In the genomic region with DNA sequence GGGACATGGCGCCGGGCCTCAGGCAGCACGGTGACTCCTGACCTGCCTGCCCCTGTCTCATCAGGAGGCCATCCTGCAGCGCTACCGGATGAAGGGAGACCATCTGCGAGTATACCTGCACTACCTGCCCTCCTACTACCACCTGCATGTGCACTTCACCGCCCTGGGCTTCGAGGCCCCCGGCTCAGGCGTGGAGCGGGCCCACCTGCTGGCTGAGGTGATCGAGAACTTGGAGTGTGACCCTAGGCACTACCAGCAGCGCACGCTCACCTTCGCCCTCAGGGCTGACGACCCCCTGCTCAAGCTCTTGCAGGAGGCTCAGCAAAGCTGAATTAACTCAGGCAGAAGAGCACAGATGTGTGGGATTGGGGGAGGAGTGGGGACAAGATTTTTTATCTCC, we compare ENCODE assay signal across 14 cellular contexts. TPM values are rescaled to one million over a fixed set of nuclear protein-coding genes. Genes with fewer than 3 reads are reported as not detected.
A peak's percentile ranks its signal among the peaks of the same experiment; 100 is the strongest.
DNase-seq lines count a peak whose midpoint lies in the region; ATAC-seq, FAIRE-seq and TF ChIP-seq lines count a peak whose summit lies in the region.
"Had no signal": no experiment of that assay in that cellular context is flagged by ENCODE, and none has a peak within 500 bp of the region (broad histone marks: within the 10 kb centered on the region; RNA-seq: fewer than 3 reads in every experiment).

No MANE protein-coding gene starts in this region.

- peak overlapping the region; percentile 87; the same call in 1 of the 2 replicates for H2BK12ac ChIP-seq in H1 (ENCODE audit: low read depth, low read length)

- no peak for FAIRE-seq in H1 (lab: Jason Lieb, UNC)
- FAIRE-seq: bronchial epithelial cell had no signal

- no peak overlapping the region for H3K9ac ChIP-seq in H1 (replicated peaks in 1 of 4; ENCODE audit: extremely low read depth in 1 of 4, low read depth in 3 of 4, low read length in 3 of 4)

- no peak for TF ChIP-seq EP300 in H1 (IDR thresholded peaks at IDR 0.05; ENCODE audit: borderline replicate concordance in 1 of 2, low read depth in 2 of 2, low read length in 2 of 2)

- TF ChIP-seq CTCF in H1 (IDR thresholded peaks at IDR 0.05; ENCODE audit: control extremely low read depth in 1 of 3, insufficient read depth in 1 of 3, low read depth in 1 of 3, low read length in 3 of 3) (no peak), natural killer cell (IDR thresholded peaks at IDR 0.05) (no peak), vagina (IDR thresholded peaks at IDR 0.05) (no peak)

- ATAC-seq in natural killer cell (no peak), GM21515 (IDR thresholded peaks at IDR 0.05; ENCODE audit: unreplicated experiment) (no peak)

- H2BK120ac ChIP-seq in H1 (replicated peaks; ENCODE audit: low read depth, low read length), result no peak overlapping the region

- POLR2A ChIA-PET in H1 (lab: Charles Lee; ENCODE audit: partially characterized antibody), result interaction anchor here (0.6 to 2.2 kb wide), 5 partner anchors 9 to 185 kb away, joined by 3 to 9 read pairs (median 5); no protein-coding TSS in a partner anchor

- H2AK5ac ChIP-seq in H1 (ENCODE audit: low read depth, low read length), result peak overlapping the region; percentile 68; the same call in 1 of the 2 replicates

- H3K79me1 ChIP-seq in H1 (ENCODE audit: low read depth, low read length), result peaks cover 2% of the 10 kb centered on the region; the same call in 1 of the 2 replicates

- H4K5ac ChIP-seq in H1 (ENCODE audit: insufficient read length, low read depth, low read length), result no peak overlapping the region

- peaks cover 0 to 2% of the 10 kb centered on the region in 2 experiments; a peak in 1 of 4 replicates for H3K79me2 ChIP-seq in H1 (ENCODE audit: control insufficient read depth in 1 of 2, insufficient read depth in 2 of 2, low read length in 2 of 2)

- peak overlapping the region; percentile 47 for H4K91ac ChIP-seq in H1 (replicated peaks; ENCODE audit: insufficient read length, low read length)

- peak overlapping the region; percentile 71; the same call in 1 of the 2 replicates for H3K18ac ChIP-seq in H1 (ENCODE audit: extremely low read depth, low read length)

- peak overlapping the region; percentile 83 for H3K27ac Mint-ChIP-seq in activated naive CD4-positive, alpha-beta T cell treated with anti-CD3 and anti-CD28 coated beads for 36 hours
- peak overlapping the region; percentile 95 to 99 for H3K27ac Mint-ChIP-seq in natural killer cell

- H3K27ac ChIP-seq in H1 (ENCODE audit: low read depth, low read length) (no peak overlapping the region), vagina (peak overlapping the region; percentile 87)

- CTCF ChIA-PET in activated naive CD4-positive, alpha-beta T cell treated with anti-CD3 and anti-CD28 coated beads for 36 hours (lab: Charles Lee), result no interaction called here
- CTCF ChIA-PET in H1 (lab: Charles Lee; ENCODE audit: partially characterized antibody), result interaction anchor here (0.6 kb wide), 1 partner anchor 86 kb away, joined by 3 read pairs; no protein-coding TSS in a partner anchor

- H3K23ac ChIP-seq in H1 (ENCODE audit: insufficient read length), result no peak overlapping the region

- H2BK15ac ChIP-seq in H1 (ENCODE audit: low read length), result 0 out of 2 replicates have a peak overlapping the region, but pooled peaks have one; percentile 41

- H3K4me1 ChIP-seq in H1 (replicated peaks in 1 of 4; ENCODE audit: control insufficient read depth in 3 of 4, insufficient read depth in 4 of 4, low read length in 3 of 4) (peaks cover 0 to 14% (median 6%) of the 10 kb centered on the region in 4 experiments; a peak in 4 of 7 replicates), vagina (peaks cover 51% of the 10 kb centered on the region)

- no peak for DNase-seq in activated naive CD4-positive, alpha-beta T cell treated with anti-CD3 and anti-CD28 coated beads for 36 hours
- no peak for DNase-seq in activated naive CD4-positive, alpha-beta T cell treated with anti-CD3 and anti-CD28 coated beads, Interleukin-2, amount 50 U/mL, for 16 hours
- DNase-seq in H1 (ENCODE audit: low read depth in 1 of 2, low spot score in 2 of 2) (no peak), natural killer cell (no peak), vagina (ENCODE audit: extremely low spot score in 2 of 2) (no peak), amniotic stem cell (lab: John Stamatoyannopoulos, UW) (no peak), NCI-H82 (lab: John Stamatoyannopoulos, UW) (no peak)
- DNase-seq: DMS79, GOT3, naive B cell, NCI-H345, RPMI8226 had no signal

- intact Hi-C loops in activated naive CD4-positive, alpha-beta T cell treated with anti-CD3 and anti-CD28 coated beads for 36 hours (cut with micrococcal nuclease), result no loop called here
- intact Hi-C loops in natural killer cell (cut with micrococcal nuclease) (no loop called here), vagina (cut with DNase I) (no loop called here)

- no peak overlapping the region for H3K4ac ChIP-seq in H1 (replicated peaks; ENCODE audit: insufficient read length, low read depth, low read length)

- H3K23me2 ChIP-seq in H1 (ENCODE audit: low read depth, low read length), result no peaks in the 10 kb centered on the region

- TF ChIP-seq RAD21 in H1 (IDR thresholded peaks at IDR 0.05 in 1 of 2, conservative IDR thresholded peaks at IDR 0.05 in 1 of 2; ENCODE audit: low read depth in 2 of 2, low read length in 2 of 2), result no peak

- H3K56ac ChIP-seq in H1 (replicated peaks; ENCODE audit: insufficient read length, low read depth, low read length), result no peak overlapping the region

- H3K9me3 ChIP-seq in H1 (ENCODE audit: insufficient read depth in 2 of 2, low read depth in 1 of 2, low read length in 1 of 2) (no peaks in the 10 kb centered on the region), vagina (no peaks in the 10 kb centered on the region)

- H3K9me3 Mint-ChIP-seq in activated naive CD4-positive, alpha-beta T cell treated with anti-CD3 and anti-CD28 coated beads for 36 hours, result no peaks in the 10 kb centered on the region
- H3K9me3 Mint-ChIP-seq in natural killer cell, result no peaks in the 10 kb centered on the region
- H3K9me3 Mint-ChIP-seq: naive B cell had no signal

- H3K4me3 Mint-ChIP-seq in activated naive CD4-positive, alpha-beta T cell treated with anti-CD3 and anti-CD28 coated beads for 36 hours, result no peak overlapping the region
- H3K4me3 Mint-ChIP-seq in natural killer cell, result no peak overlapping the region
- H3K4me3 Mint-ChIP-seq: naive B cell had no signal

- H3K27me3 ChIP-seq in H1 (replicated peaks in 1 of 4; ENCODE audit: control insufficient read depth in 3 of 4, extremely low read depth in 1 of 4, insufficient read depth in 3 of 4, low read length in 3 of 4) (no peaks in the 10 kb centered on the region), vagina (no peaks in the 10 kb centered on the region)

- H3K4me3 ChIP-seq in H1 (ENCODE audit: extremely low read depth in 1 of 4, insufficient read depth in 2 of 4, low read depth in 3 of 4, low read length in 4 of 4) (no peak overlapping the region), vagina (no peak overlapping the region)

- no peak overlapping the region for H3K4me2 ChIP-seq in H1 (ENCODE audit: insufficient read depth in 1 of 2, low read depth in 2 of 2, low read length in 2 of 2)

- H3K36me3 ChIP-seq in H1 (ENCODE audit: control insufficient read depth in 2 of 4, insufficient read depth in 4 of 4, low read length in 3 of 4) (peaks cover 0 to 15% (median 4%) of the 10 kb centered on the region in 4 experiments; a peak in 4 of 8 replicates), vagina (peaks cover 0 to 5% of the 10 kb centered on the region in 2 donors)

- WGBS in H1 (ENCODE audit: extremely low coverage in 1 of 2, insufficient coverage in 1 of 2, insufficient read length in 1 of 2, insufficient replicate concordance in 2 of 2, low coverage in 1 of 2, low lambda C conversion rate in 2 of 2, missing lambda C conversion rate in 1 of 2), 2 experiments, result 94% methylated on average over 16 of the region's 16 CpGs; no CpG with 5 or more reads in 1 of the 2 experiments

- peaks cover 3 to 8% of the 10 kb centered on the region in 2 experiments for H4K20me1 ChIP-seq in H1 (replicated peaks in 1 of 2; ENCODE audit: control insufficient read depth in 1 of 2, insufficient read depth in 2 of 2, low read length in 2 of 2)

- no peak overlapping the region for H2AFZ ChIP-seq in H1 (ENCODE audit: low read length)

- no peak for TF ChIP-seq POLR2A in H1 (IDR thresholded peaks at IDR 0.05; ENCODE audit: control extremely low read depth in 1 of 2, low read depth in 2 of 2, low read length in 2 of 2)
- TF ChIP-seq POLR2A in vagina (IDR thresholded peaks at IDR 0.05), result no peak

- no peak overlapping the region for H2BK20ac ChIP-seq in H1 (ENCODE audit: low read length)

- peaks cover 15% of the 10 kb centered on the region for H3K36me3 Mint-ChIP-seq in activated naive CD4-positive, alpha-beta T cell treated with anti-CD3 and anti-CD28 coated beads for 36 hours (ENCODE audit: low read depth)
- H3K36me3 Mint-ChIP-seq in natural killer cell, result no peaks in the 10 kb centered on the region

- 0 out of 2 replicates have a peak overlapping the region, but pooled peaks have one; percentile 44 for H2BK5ac ChIP-seq in H1 (ENCODE audit: low read depth, low read length)

- no peaks in the 10 kb centered on the region for H3K27me3 Mint-ChIP-seq in activated naive CD4-positive, alpha-beta T cell treated with anti-CD3 and anti-CD28 coated beads for 36 hours (ENCODE audit: low read depth)
- H3K27me3 Mint-ChIP-seq in natural killer cell (ENCODE audit: low read depth in 2 of 2), result no peaks in the 10 kb centered on the region
- H3K27me3 Mint-ChIP-seq: naive B cell had no signal

- H4K8ac ChIP-seq in H1 (ENCODE audit: extremely low read depth, insufficient read depth, low read length), result no peak overlapping the region; the same call in 1 of the 2 replicates

- peaks cover 28% of the 10 kb centered on the region for H3K4me1 Mint-ChIP-seq in activated naive CD4-positive, alpha-beta T cell treated with anti-CD3 and anti-CD28 coated beads for 36 hours (ENCODE audit: low read depth)
- peaks cover 34 to 44% of the 10 kb centered on the region in 2 donors for H3K4me1 Mint-ChIP-seq in natural killer cell

- H3K14ac ChIP-seq in H1 (ENCODE audit: insufficient read length), result no peak overlapping the region

RNA-seq across cellular contexts. Expression of a gene that starts 10.2 kb away (rescaled TPM):
- total RNA-seq in activated naive CD4-positive, alpha-beta T cell treated with anti-CD3 and anti-CD28 coated beads for 36 hours, result 1 to 10 TPM; 7.6 to 8.0 TPM
- 15.6 and 16.0 TPM in 2 replicates for total RNA-seq in H1 (2021; fragmentation: NEBNext Ultra II Directional; extraction: Animal tissue kit (Norgen Biotek cat#: 25700))
- 20.0 and 21.0 TPM in 2 replicates for polyA plus RNA-seq in H1 (2011; rRNA removed)
- polyA plus RNA-seq in H1 (2011; cell fraction: cytosol; rRNA removed), result 18.8 TPM
- polyA plus RNA-seq in H1 (2011; cell fraction: nucleus; rRNA removed), result 27.9 TPM
- 12.9 to 18.6 TPM (median 15.3 TPM) in 4 replicates for polyA plus RNA-seq in H1 (2012, experiment 1 of 2)
- polyA plus RNA-seq in H1 (2012, experiment 2 of 2), result 18.2 TPM
- polyA plus RNA-seq in H1 (2013, experiment 1 of 2), result 12.5 TPM
- polyA plus RNA-seq in H1 (2013, experiment 2 of 2), result 12.9 TPM
- polyA minus RNA-seq in H1 (2011; rRNA and poly(A)+ RNA removed), result 15.7 and 16.0 TPM in 2 replicates
- 5.8 TPM for polyA minus RNA-seq in H1 (2011; cell fraction: cytosol; rRNA and poly(A)+ RNA removed)
- polyA minus RNA-seq in H1 (2011; cell fraction: nucleus; rRNA and poly(A)+ RNA removed), result 14.6 TPM
- total RNA-seq in natural killer cell, result 10 to 100 TPM; 43.3 to 57.6 (median 47.3) TPM
- total RNA-seq in vagina, result 41.5 TPM

RNA-seq across cellular contexts. Expression of a gene that starts 41.4 kb away (rescaled TPM):
- total RNA-seq in activated naive CD4-positive, alpha-beta T cell treated with anti-CD3 and anti-CD28 coated beads for 36 hours, result 10 to 100 TPM; 34.9 to 39.5 TPM
- 24.6 and 24.8 TPM in 2 replicates for total RNA-seq in H1 (2021; fragmentation: NEBNext Ultra II Directional; extraction: Animal tissue kit (Norgen Biotek cat#: 25700))
- 55.2 and 61.9 TPM in 2 replicates for polyA plus RNA-seq in H1 (2011; rRNA removed)
- 44.4 TPM for polyA plus RNA-seq in H1 (2011; cell fraction: cytosol; rRNA removed)
- polyA plus RNA-seq in H1 (2011; cell fraction: nucleus; rRNA removed), result 28.9 TPM
- polyA plus RNA-seq in H1 (2012, experiment 1 of 2), result 28.4 to 32.8 TPM (median 30.1 TPM) in 4 replicates
- polyA plus RNA-seq in H1 (2012, experiment 2 of 2), result 31.6 TPM
- polyA plus RNA-seq in H1 (2013, experiment 1 of 2), result 18.1 TPM
- 19.4 TPM for polyA plus RNA-seq in H1 (2013, experiment 2 of 2)
- 17.7 and 19.4 TPM in 2 replicates for polyA minus RNA-seq in H1 (2011; rRNA and poly(A)+ RNA removed)
- 15.3 TPM for polyA minus RNA-seq in H1 (2011; cell fraction: cytosol; rRNA and poly(A)+ RNA removed)
- polyA minus RNA-seq in H1 (2011; cell fraction: nucleus; rRNA and poly(A)+ RNA removed), result 11.9 TPM
- total RNA-seq in natural killer cell, result 10 to 100 TPM; 20.1 to 25.8 (median 23.1) TPM
- 15.5 TPM for total RNA-seq in vagina
